9 cellular contexts compared by ENCODE assay signal in the genomic region with DNA sequence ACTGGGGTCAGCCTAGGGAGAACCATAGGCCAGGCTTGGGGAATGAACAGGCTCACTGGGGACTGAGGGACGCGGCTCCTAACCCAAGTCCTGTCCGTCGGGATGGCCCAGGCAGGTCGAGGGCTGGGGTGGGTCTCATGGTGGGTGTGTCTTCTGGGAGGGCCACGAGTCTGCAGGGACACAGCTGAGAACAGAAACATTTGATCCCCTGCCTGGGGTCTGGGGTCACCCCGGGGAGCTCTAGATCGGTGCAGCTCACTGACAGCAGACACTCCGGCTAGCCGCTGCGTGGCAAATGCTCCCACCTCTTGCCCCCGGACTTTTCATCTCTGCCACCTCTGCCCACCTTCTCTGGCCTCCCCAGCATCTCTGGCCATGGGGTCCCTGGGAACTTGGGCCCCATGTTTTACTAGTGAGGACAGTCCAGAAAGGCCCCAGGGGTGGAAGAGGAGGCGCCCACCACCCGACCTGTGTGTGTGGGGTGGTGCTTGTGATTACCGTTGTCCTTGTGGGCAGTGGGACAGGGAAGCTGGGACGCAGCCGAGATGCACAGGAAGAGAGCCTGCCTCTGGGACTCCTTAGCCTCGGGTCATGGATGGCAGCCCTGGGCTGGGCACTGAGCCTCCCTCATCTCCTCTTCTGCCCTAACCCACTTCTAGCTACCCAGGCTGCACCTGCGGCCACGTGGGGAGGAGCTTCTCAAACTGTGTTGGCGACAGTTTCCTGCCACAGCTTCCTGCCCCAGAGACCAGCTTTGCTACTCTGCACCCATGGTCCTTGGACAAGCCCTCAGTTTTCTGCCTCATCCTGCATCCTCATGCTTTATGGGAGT. TPM values are rescaled to one million over a fixed set of nuclear protein-coding genes. Genes with fewer than 3 reads are reported as not detected.
DNase-seq lines count a peak whose midpoint lies in the region; ATAC-seq and TF ChIP-seq lines count a peak whose summit lies in the region.
"Had no signal": no experiment of that assay in that cellular context is flagged by ENCODE, and none has a peak within 500 bp of the region (broad histone marks: within the 10 kb centered on the region; RNA-seq: fewer than 3 reads in every experiment).

No MANE protein-coding gene starts in this region.

- H3K36me3 ChIP-seq in neural progenitor cell, result no peaks in the 10 kb centered on the region
- no peaks in the 10 kb centered on the region for H3K36me3 ChIP-seq in body of pancreas (replicated peaks in 1 of 2; ENCODE audit: insufficient read depth in 1 of 2, low read depth in 2 of 2)

- H3K27ac ChIP-seq in neural progenitor cell (no peak overlapping the region), body of pancreas (no peak overlapping the region)

- WGBS in body of pancreas, 2 donors, result 65 to 78% methylated on average over 11 to 21 of the region's 21 CpGs

- no peaks in the 10 kb centered on the region for H4K20me1 ChIP-seq in neural progenitor cell (ENCODE audit: low read depth)

- POLR2A ChIA-PET in MCF 10A (lab: Yijun Ruan, JAX), result interaction anchor here (0.6 kb wide), 1 partner anchor 66 kb away, joined by 4 read pairs; no protein-coding TSS in a partner anchor

- intact Hi-C loops in body of pancreas (cut with DNase I), result no loop called here
- intact Hi-C loops in MCF 10A (cut with micrococcal nuclease), result no loop called here

- no peak for TF ChIP-seq POLR2A in body of pancreas (IDR thresholded peaks at IDR 0.05)

- BruUV-seq in MCF 10A (replicated peaks; lab: Mats Ljungman, UMichigan), result no TSS peak

- no peak overlapping the region for H3K4me3 ChIP-seq in neural progenitor cell
- H3K4me3 ChIP-seq in body of pancreas, result no peak overlapping the region

- no peaks in the 10 kb centered on the region for H3K4me1 ChIP-seq in neural progenitor cell
- no peaks in the 10 kb centered on the region for H3K4me1 ChIP-seq in body of pancreas

- peak; percentile 70 for DNase-seq in GF-D8 (lab: John Stamatoyannopoulos, UW)
- peak; percentile 62 for DNase-seq in activated T-cell treated with anti-CD3 and anti-CD28 coated beads for 1 hour (ENCODE audit: low read depth)
- DNase-seq in neural progenitor cell (ENCODE audit: low spot score), result no peak
- DNase-seq in body of pancreas, result no peak
- DNase-seq in glomerular visceral epithelial cell (ENCODE audit: extremely low spot score), result no peak
- no peak for DNase-seq in NCI-H748 treated with DMSO at 0.1 percent for 48 hours (lab: John Stamatoyannopoulos, UW)
- DNase-seq in MCF 10A (ENCODE audit: unreplicated experiment), result no peak

- no peaks in the 10 kb centered on the region for H3K79me2 ChIP-seq in neural progenitor cell (ENCODE audit: low read depth)

- H3K9ac ChIP-seq in neural progenitor cell, result no peak overlapping the region

- H3K36me3 Mint-ChIP-seq in neural progenitor cell, result no peaks in the 10 kb centered on the region
- H3K36me3 Mint-ChIP-seq in MCF 10A (ENCODE audit: insufficient read depth, unreplicated experiment), result no peaks in the 10 kb centered on the region

- peak overlapping the region; percentile 12 for H3K27ac Mint-ChIP-seq in neural progenitor cell
- H3K27ac Mint-ChIP-seq in MCF 10A (ENCODE audit: low read depth, unreplicated experiment), result no peak overlapping the region

- H3K4me2 ChIP-seq in neural progenitor cell, result no peak overlapping the region

- no peak overlapping the region for H2AFZ ChIP-seq in neural progenitor cell (replicated peaks)

- TF ChIP-seq CTCF in neural progenitor cell (IDR thresholded peaks at IDR 0.05), result no peak
- TF ChIP-seq CTCF in body of pancreas (IDR thresholded peaks at IDR 0.05), result no peak
- no peak for TF ChIP-seq CTCF in MCF 10A (IDR thresholded peaks at IDR 0.05; ENCODE audit: unreplicated experiment)

- H3K4me1 Mint-ChIP-seq in neural progenitor cell (peaks cover 15% of the 10 kb centered on the region), MCF 10A (ENCODE audit: insufficient read depth, unreplicated experiment) (no peaks in the 10 kb centered on the region)

- CTCF ChIA-PET in MCF 10A (lab: Yijun Ruan, JAX), result interaction anchor here (1.2 kb wide), 1 partner anchor 18 kb away, joined by 3 read pairs; no protein-coding TSS in a partner anchor

- H3K27me3 ChIP-seq in neural progenitor cell, result no peaks in the 10 kb centered on the region
- no peaks in the 10 kb centered on the region for H3K27me3 ChIP-seq in body of pancreas

- H3K27me3 Mint-ChIP-seq in neural progenitor cell (ENCODE audit: insufficient read depth, low read depth), result peaks cover 2% of the 10 kb centered on the region
- no peaks in the 10 kb centered on the region for H3K27me3 Mint-ChIP-seq in MCF 10A (ENCODE audit: insufficient read depth, unreplicated experiment)

- H3K9me3 Mint-ChIP-seq in neural progenitor cell (no peaks in the 10 kb centered on the region), MCF 10A (ENCODE audit: unreplicated experiment) (no peaks in the 10 kb centered on the region)
- H3K9me3 Mint-ChIP-seq: neural crest cell had no signal

- no peaks in the 10 kb centered on the region for H3F3A ChIP-seq in neural progenitor cell (ENCODE audit: low read depth)

- H3K9me3 ChIP-seq in neural progenitor cell (ENCODE audit: low read depth) (no peaks in the 10 kb centered on the region), body of pancreas (no peaks in the 10 kb centered on the region)

- H3K4me3 Mint-ChIP-seq in neural progenitor cell, result no peak overlapping the region
- no peak overlapping the region for H3K4me3 Mint-ChIP-seq in MCF 10A (ENCODE audit: unreplicated experiment)
- H3K4me3 Mint-ChIP-seq: neural crest cell had no signal

- peak; percentile 76 for ATAC-seq in HG03432 (IDR thresholded peaks at IDR 0.05; ENCODE audit: unreplicated experiment)
- no peak for ATAC-seq in body of pancreas

RNA-seq across cellular contexts. Expression of a gene that starts 4.9 kb away (rescaled TPM):
- total RNA-seq in neural progenitor cell (ENCODE audit: low replicate concordance) (0.37 TPM in 1 of 2 replicates, not detected in the other), body of pancreas (1 to 10 TPM; 2.1 to 4.0 TPM), MCF 10A (2022) (not detected in 2 replicates)

RNA-seq across cellular contexts. Expression of a gene that starts 48.8 kb away (rescaled TPM):
- total RNA-seq in neural progenitor cell (ENCODE audit: low replicate concordance) (3.3 and 6.2 TPM in 2 replicates), body of pancreas (10 to 100 TPM; 21.3 to 47.1 TPM), MCF 10A (2022) (5.3 and 7.6 TPM in 2 replicates)

RNA-seq across cellular contexts. Expression of a gene that starts 54.4 kb away (rescaled TPM):
- total RNA-seq in neural progenitor cell (ENCODE audit: low replicate concordance) (42.9 and 73.2 TPM in 2 replicates), body of pancreas (10 to 100 TPM; 57.6 to 74.2 TPM), MCF 10A (2022) (56.8 and 63.7 TPM in 2 replicates)

Comparison
In these comparisons a context has a peak if more than half of its experiments do, and no peak if none do; other contexts are left out.
1. DNase-seq: peak in GF-D8 (single experiment) and activated T-cell treated with anti-CD3 and anti-CD28 coated beads for 1 hour (single experiment); none in neural progenitor cell (single experiment), body of pancreas (0 of 4), glomerular visceral epithelial cell (single experiment), NCI-H748 treated with DMSO at 0.1 percent for 48 hours (single experiment) and MCF 10A (single experiment).